20 cellular contexts compared by ENCODE assay signal in the genomic region with DNA sequence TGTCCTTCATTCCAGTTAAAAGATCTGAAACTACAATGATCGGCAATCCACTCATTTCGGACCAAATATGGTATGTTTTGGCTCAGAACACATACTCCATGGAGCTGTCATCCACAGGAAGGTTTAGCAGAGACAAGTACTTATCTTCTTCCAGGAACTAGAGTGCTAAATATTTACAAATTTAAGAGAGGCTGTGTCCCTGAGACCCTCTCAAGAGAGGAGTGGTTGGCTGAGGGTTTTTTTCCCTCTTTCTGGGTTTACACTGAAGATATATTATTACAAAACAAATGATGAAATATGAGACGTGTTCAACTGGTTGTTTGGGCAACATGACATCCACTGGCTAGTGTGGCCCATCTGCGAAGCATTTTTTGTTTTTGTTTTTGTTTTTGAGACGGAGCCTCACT. TPM values are rescaled to one million over a fixed set of nuclear protein-coding genes. Genes with fewer than 3 reads are reported as not detected.
DNase-seq lines count a peak whose midpoint lies in the region; ATAC-seq, FAIRE-seq and TF ChIP-seq lines count a peak whose summit lies in the region.
"Had no signal": no experiment of that assay in that cellular context is flagged by ENCODE, and none has a peak within 500 bp of the region (broad histone marks: within the 10 kb centered on the region; RNA-seq: fewer than 3 reads in every experiment).

No MANE protein-coding gene starts in this region.

- WGBS in smooth muscle cell (ENCODE audit: low lambda C conversion rate), result 61% methylated on average over 5 of the region's 5 CpGs

- CTCF ChIA-PET in PC-3 (lab: Charles Lee), result no interaction called here

- H3K9me2 ChIP-seq in PC-3 (replicated peaks; ENCODE audit: low read length), result no peaks in the 10 kb centered on the region

- BruUV-seq in PC-3 (replicated peaks; lab: Mats Ljungman, UMichigan), result no TSS peak

- DNase-seq in NCI-H1092 treated with DMSO at 0.1 percent for 48 hours (lab: John Stamatoyannopoulos, UW), result peak; percentile 27
- no peak for DNase-seq in NCI-H1092 (lab: John Stamatoyannopoulos, UW)
- DNase-seq in PC-3, result peak; percentile 3
- DNase-seq in foreskin fibroblast, result peak in 1 of 2 donors; percentile 34
- no peak for DNase-seq in smooth muscle cell (lab: John Stamatoyannopoulos, UW; ENCODE audit: unreplicated experiment)
- no peak for DNase-seq in activated naive CD4-positive, alpha-beta T cell (lab: John Stamatoyannopoulos, UW)
- no peak for DNase-seq in HTR-8/SVneo (ENCODE audit: insufficient read length, low spot score)
- DNase-seq in OCI-M1 (lab: John Stamatoyannopoulos, UW), result no peak
- DNase-seq: activated naive CD8-positive, alpha-beta T cell treated with anti-CD3 and anti-CD28 coated beads, Interleukin-2, amount 50 U/mL, for 24 hours; dorsolateral prefrontal cortex; heart left ventricle; naive thymus-derived CD4-positive, alpha-beta T cell; NCI-H1694; NCI-H524 had no signal

- no peak overlapping the region for H3K9ac ChIP-seq in PC-3 (ENCODE audit: low read length)
- no peak overlapping the region for H3K9ac ChIP-seq in smooth muscle cell (ENCODE audit: low read depth)
- H3K9ac ChIP-seq: parathyroid adenoma had no signal

- H3K9me3 ChIP-seq in PC-3 (ENCODE audit: low read length) (no peaks in the 10 kb centered on the region), smooth muscle cell (replicated peaks; ENCODE audit: low read depth) (no peaks in the 10 kb centered on the region)
- H3K9me3 ChIP-seq: thoracic aorta had no signal

- H3K4me1 ChIP-seq in PC-3 (ENCODE audit: insufficient read depth, low read length) (0 out of 2 replicates have a peak, but pooled peaks cover 4% of the 10 kb centered on the region), smooth muscle cell (ENCODE audit: low read depth) (no peaks in the 10 kb centered on the region)
- H3K4me1 ChIP-seq: parathyroid adenoma had no signal

- H3K79me2 ChIP-seq in PC-3 (ENCODE audit: low read length) (no peaks in the 10 kb centered on the region), smooth muscle cell (ENCODE audit: low read depth) (no peaks in the 10 kb centered on the region)
- H3K79me2 ChIP-seq: parathyroid adenoma had no signal

- FAIRE-seq in HTR-8/SVneo (lab: Jason Lieb, UNC), result no peak
- FAIRE-seq: islet of Langerhans had no signal

- H2AFZ ChIP-seq in PC-3 (ENCODE audit: low read length), result peak overlapping the region; percentile 59
- no peak overlapping the region for H2AFZ ChIP-seq in smooth muscle cell (ENCODE audit: low read depth)
- H2AFZ ChIP-seq: parathyroid adenoma had no signal

- H3K27ac ChIP-seq in PC-3 (ENCODE audit: low read length) (no peak overlapping the region), smooth muscle cell (ENCODE audit: low read depth) (no peak overlapping the region)
- H3K27ac ChIP-seq: 22Rv1, dorsolateral prefrontal cortex, heart left ventricle, parathyroid adenoma, skin epidermis, thoracic aorta had no signal

- H3K4me2 ChIP-seq in PC-3 (ENCODE audit: low read length) (peak overlapping the region; percentile 27; the same call in 1 of the 2 replicates), smooth muscle cell (peak overlapping the region; percentile 19)

- TF ChIP-seq CTCF in PC-3 (conservative IDR thresholded peaks at IDR 0.05; ENCODE audit: low read depth, low read length) (no peak), foreskin fibroblast (IDR thresholded peaks at IDR 0.05; ENCODE audit: low read depth, low read length) (no peak), smooth muscle cell (IDR thresholded peaks at IDR 0.05; ENCODE audit: borderline replicate concordance, insufficient read depth, poor library complexity, severe bottlenecking) (no peak)

- intact Hi-C loops in PC-3 (cut with micrococcal nuclease), result no loop called here

- H4K20me1 ChIP-seq in PC-3 (ENCODE audit: low read length), result no peaks in the 10 kb centered on the region
- no peaks in the 10 kb centered on the region for H4K20me1 ChIP-seq in smooth muscle cell (ENCODE audit: low read depth)

- no peak; the same call in 1 of the 2 replicates for ATAC-seq in PC-3
- ATAC-seq: activated naive CD8-positive, alpha-beta T cell treated with anti-CD3 and anti-CD28 coated beads, Interleukin-2, amount 50 U/mL, for 24 hours had no signal

- H3K36me3 ChIP-seq in PC-3 (ENCODE audit: low read depth, low read length) (no peaks in the 10 kb centered on the region), smooth muscle cell (ENCODE audit: low read depth) (no peaks in the 10 kb centered on the region)
- H3K36me3 ChIP-seq: cardiac muscle cell, heart left ventricle, thoracic aorta had no signal

- H3K4me3 ChIP-seq in PC-3 (ENCODE audit: low read length) (peak overlapping the region; percentile 13; the same call in 1 of the 2 replicates), foreskin fibroblast (ENCODE audit: low read depth in 1 of 2, low read length in 2 of 2) (peak overlapping the region; percentile 17 to 25), smooth muscle cell (no peak overlapping the region)
- H3K4me3 ChIP-seq: cardiac muscle cell, dorsolateral prefrontal cortex, heart left ventricle, skin epidermis, thoracic aorta had no signal

- H3F3A ChIP-seq in PC-3 (ENCODE audit: low read length, unreplicated experiment), result peaks cover 2% of the 10 kb centered on the region
- H3F3A ChIP-seq in smooth muscle cell (ENCODE audit: low read depth), result no peaks in the 10 kb centered on the region

- no peaks in the 10 kb centered on the region for H3K27me3 ChIP-seq in PC-3 (ENCODE audit: low read length)
- no peaks in the 10 kb centered on the region for H3K27me3 ChIP-seq in smooth muscle cell (ENCODE audit: low read depth)
- H3K27me3 ChIP-seq: cardiac muscle cell, heart left ventricle had no signal

- POLR2A ChIA-PET in PC-3 (lab: Charles Lee; ENCODE audit: unreplicated experiment), result no interaction called here

RNA-seq across cellular contexts. Expression of a gene that starts 25.9 kb away (rescaled TPM):
- total RNA-seq in PC-3 (2014; rRNA removed), result 11.1 and 13.1 TPM in 2 replicates
- total RNA-seq in smooth muscle cell, result 52.9 and 62.9 TPM in 2 replicates
- 45.0 and 74.1 TPM in 2 replicates for polyA plus RNA-seq in smooth muscle cell
- polyA plus RNA-seq: naive thymus-derived CD4-positive, alpha-beta T cell had no signal

RNA-seq across cellular contexts. Expression of a gene that starts 51.6 kb away (rescaled TPM):
- total RNA-seq in PC-3 (2014; rRNA removed), result 0.69 and 2.3 TPM in 2 replicates
- 17.7 and 19.8 TPM in 2 replicates for total RNA-seq in smooth muscle cell
- polyA plus RNA-seq in smooth muscle cell, result 14.0 and 16.2 TPM in 2 replicates

Comparison
In these comparisons a context has a peak if more than half of its experiments do, and no peak if none do; other contexts are left out.
1. DNase-seq: peak in NCI-H1092 treated with DMSO at 0.1 percent for 48 hours (single experiment) and PC-3 (single experiment); none in NCI-H1092 (single experiment), smooth muscle cell (single experiment), activated naive CD4-positive, alpha-beta T cell (0 of 4), HTR-8/SVneo (single experiment) and OCI-M1 (single experiment).